ENCODE assay signal across 8 cellular contexts in genomic region chr17:35586569-35587073, GRCh38. TPM values are rescaled to one million over a fixed set of nuclear protein-coding genes. Genes with fewer than 3 reads are reported as not detected.
DNase-seq lines count a peak whose midpoint lies in the region; FAIRE-seq and TF ChIP-seq lines count a peak whose summit lies in the region.

No MANE protein-coding gene starts in this region.

- no peak for TF ChIP-seq CTCF in PC-9 (conservative IDR thresholded peaks at IDR 0.05)
- no peak for TF ChIP-seq CTCF in esophagus muscularis mucosa (IDR thresholded peaks at IDR 0.05)
- TF ChIP-seq CTCF in parathyroid adenoma (IDR thresholded peaks at IDR 0.05) = no peak

- H3K4me1 ChIP-seq in PC-9 (replicated peaks; ENCODE audit: insufficient read depth) (peaks cover 16% of the 10 kb centered on the region), esophagus muscularis mucosa (peaks cover 16 to 46% (median 43%) of the 10 kb centered on the region in 4 donors), parathyroid adenoma (peaks cover 9% of the 10 kb centered on the region)

- peak overlapping the region; percentile 98 for H2AFZ ChIP-seq in PC-9
- peak overlapping the region; percentile 79 for H2AFZ ChIP-seq in parathyroid adenoma

- no peaks in the 10 kb centered on the region for H3K9me3 ChIP-seq in PC-9 (ENCODE audit: insufficient read depth, low read depth)
- no peaks in the 10 kb centered on the region for H3K9me3 ChIP-seq in esophagus muscularis mucosa
- H3K9me3 ChIP-seq in parathyroid adenoma (ENCODE audit: control insufficient read depth, low read length) = no peaks in the 10 kb centered on the region

- TF ChIP-seq EP300 in esophagus muscularis mucosa (IDR thresholded peaks at IDR 0.05) = no peak

- peaks cover 40% of the 10 kb centered on the region for H3K79me2 ChIP-seq in PC-9 (ENCODE audit: low read depth)
- H3K79me2 ChIP-seq in parathyroid adenoma = peaks cover 33% of the 10 kb centered on the region

- WGBS in esophagus muscularis mucosa = 26% methylated on average over 7 of the region's 7 CpGs

- H3K27ac ChIP-seq in PC-9 (peak overlapping the region; percentile 92), esophagus muscularis mucosa (replicated peaks in 1 of 4) (peak overlapping the region; percentile 91 to 95 (median 94)), parathyroid adenoma (peak overlapping the region; percentile 85)

- CTCF ChIA-PET in PC-9 (lab: Charles Lee) = interaction anchor here (0.5 kb wide), 1 partner anchor 1166 kb away, joined by 3 read pairs; no protein-coding TSS in a partner anchor

- POLR2A ChIA-PET in PC-9 (lab: Charles Lee; ENCODE audit: unreplicated experiment) = interaction anchor here (0.7 kb wide), 1 partner anchor 10 kb away, joined by 3 read pairs; no protein-coding TSS in a partner anchor

- peak; percentile 68 for DNase-seq in SIG-M5 (lab: John Stamatoyannopoulos, UW)
- no peak for DNase-seq in SIG-M5 treated with dmso at 0.1 percent for 504 hours (lab: John Stamatoyannopoulos, UW; ENCODE audit: unreplicated experiment)
- no peak for DNase-seq in PC-9
- DNase-seq in esophagus muscularis mucosa (ENCODE audit: extremely low spot score) = no peak
- no peak for DNase-seq in NCI-H2171 (lab: John Stamatoyannopoulos, UW)
- no peak for DNase-seq in OCI-M2 (lab: John Stamatoyannopoulos, UW; ENCODE audit: unreplicated experiment)
- no peak for DNase-seq in RCC 7860 (ENCODE audit: low spot score)

- no peaks in the 10 kb centered on the region for H3K27me3 ChIP-seq in PC-9 (ENCODE audit: insufficient read depth, low read depth)
- no peaks in the 10 kb centered on the region for H3K27me3 ChIP-seq in esophagus muscularis mucosa
- no peaks in the 10 kb centered on the region for H3K27me3 ChIP-seq in parathyroid adenoma (ENCODE audit: control insufficient read depth, insufficient read depth, low read length)

- H4K20me1 ChIP-seq in PC-9 (ENCODE audit: insufficient read depth) = peaks cover 20% of the 10 kb centered on the region

- H3K4me2 ChIP-seq in PC-9 (peak overlapping the region; percentile 90), parathyroid adenoma (ENCODE audit: low read length) (peak overlapping the region; percentile 68)

- H3F3A ChIP-seq in PC-9 (ENCODE audit: insufficient read depth, low read depth) = peaks cover 23% of the 10 kb centered on the region

- H3K4me3 ChIP-seq in PC-9 (peak overlapping the region; percentile 97), esophagus muscularis mucosa (peak overlapping the region; percentile 77 to 93 (median 84)), parathyroid adenoma (ENCODE audit: low read depth, low read length) (peak overlapping the region; percentile 95)

- H3K36me3 ChIP-seq in PC-9 (ENCODE audit: low read depth) (no peaks in the 10 kb centered on the region), esophagus muscularis mucosa (no peaks in the 10 kb centered on the region), parathyroid adenoma (ENCODE audit: control insufficient read depth, insufficient read depth, low read length) (no peaks in the 10 kb centered on the region)

- FAIRE-seq in RCC 7860 (lab: Jason Lieb, UNC) = no peak

- TF ChIP-seq POLR2A in esophagus muscularis mucosa (IDR thresholded peaks at IDR 0.05; ENCODE audit: low read depth) = no peak

- intact Hi-C loops in PC-9 (cut with micrococcal nuclease; ENCODE audit: unreplicated experiment) = loop anchor here (1.0 kb wide), 1 partner anchor 8 kb away; the partner anchor contains the start of gene PEX12
- intact Hi-C loops in esophagus muscularis mucosa (cut with DNase I) = no loop called here

- no peaks in the 10 kb centered on the region for H3K9me2 ChIP-seq in PC-9 (ENCODE audit: insufficient read depth)

- BruUV-seq in PC-9 (replicated peaks; lab: Mats Ljungman, UMichigan) = TSS peak; percentile 99

- peak overlapping the region; percentile 39 for H3K9ac ChIP-seq in parathyroid adenoma

RNA-seq across cellular contexts. Expression of gene AP2B1, which starts 0.5 kb away (rescaled TPM):
- total RNA-seq in PC-9 (2021) (153 and 186 TPM in 2 replicates), esophagus muscularis mucosa (100 to 1,000 TPM; 108 to 276 (median 155) TPM)

RNA-seq across cellular contexts. Expression of gene PEX12, which starts 8.2 kb away (rescaled TPM):
- total RNA-seq in PC-9 (2021) (4.7 and 5.8 TPM in 2 replicates), esophagus muscularis mucosa (1 to 10 TPM; 4.1 to 9.0 (median 5.0) TPM)

RNA-seq across cellular contexts. Expression of gene SLFN14, which starts 26.0 kb away (rescaled TPM):
- total RNA-seq in PC-9 (2021) = not detected in 2 replicates
- total RNA-seq in esophagus muscularis mucosa = not detected

RNA-seq across cellular contexts. Expression of gene SLFN12L, which starts 49.1 kb away (rescaled TPM):
- total RNA-seq in PC-9 (2021) (not detected in 2 replicates), esophagus muscularis mucosa (1 to 10 TPM in 2 of 4 donors, under 1 TPM in 2; 0.32 to 1.7 (median 1.0) TPM)
